25 cellular contexts compared by ENCODE assay signal in the genomic region with DNA sequence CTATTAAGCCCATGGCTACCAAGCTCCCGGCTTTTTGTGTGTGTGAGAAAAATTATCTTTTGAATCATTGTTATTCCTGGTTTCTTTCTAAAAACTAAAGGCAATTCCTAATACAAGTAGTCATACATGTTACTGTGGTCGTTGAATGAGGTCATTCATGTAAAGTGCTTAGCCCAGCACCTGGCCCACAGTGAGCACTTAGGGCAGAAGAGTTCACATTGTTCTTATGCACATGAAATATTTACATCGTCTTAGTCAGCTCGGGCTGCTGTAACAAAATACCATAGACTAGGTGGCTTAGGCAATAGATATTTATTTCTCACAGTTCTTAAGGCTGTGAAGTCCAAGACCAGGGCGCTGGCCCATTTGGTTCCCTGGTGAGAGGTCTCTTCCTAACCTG.
A peak's percentile ranks its signal among the peaks of the same experiment; 100 is the strongest.
DNase-seq lines count a peak whose midpoint lies in the region; FAIRE-seq and TF ChIP-seq lines count a peak whose summit lies in the region.
"Had no signal": no experiment of that assay in that cellular context is flagged by ENCODE, and none has a peak within 500 bp of the region (broad histone marks: within the 10 kb centered on the region; RNA-seq: fewer than 3 reads in every experiment).

No MANE protein-coding gene starts in this region.

- no peak overlapping the region for H2AFZ ChIP-seq in astrocyte (ENCODE audit: low read depth, low read length)
- H2AFZ ChIP-seq: GM23338 had no signal

- no peak overlapping the region for H3K4me3 Mint-ChIP-seq in astrocyte (ENCODE audit: unreplicated experiment)
- H3K4me3 Mint-ChIP-seq in activated naive CD8-positive, alpha-beta T cell treated with anti-CD3 and anti-CD28 coated beads for 36 hours = no peak overlapping the region
- H3K4me3 Mint-ChIP-seq: CD8-positive, alpha-beta T cell; GM23338; H9; HFFc6 had no signal

- H3K27me3 Mint-ChIP-seq in astrocyte (ENCODE audit: low read depth, unreplicated experiment) = peaks cover 17% of the 10 kb centered on the region
- peaks cover 4% of the 10 kb centered on the region for H3K27me3 Mint-ChIP-seq in activated naive CD8-positive, alpha-beta T cell treated with anti-CD3 and anti-CD28 coated beads for 36 hours

- H3K36me3 ChIP-seq in astrocyte (ENCODE audit: insufficient read depth, low read length) = no peaks in the 10 kb centered on the region

- H3K36me3 Mint-ChIP-seq in astrocyte (ENCODE audit: low read depth, unreplicated experiment) = no peaks in the 10 kb centered on the region
- no peaks in the 10 kb centered on the region for H3K36me3 Mint-ChIP-seq in activated naive CD8-positive, alpha-beta T cell treated with anti-CD3 and anti-CD28 coated beads for 36 hours
- H3K36me3 Mint-ChIP-seq: CD8-positive, alpha-beta T cell had no signal

- no peak overlapping the region for H3K4me2 ChIP-seq in astrocyte (ENCODE audit: low read length)
- H3K4me2 ChIP-seq: GM23338 had no signal

- H3K9me3 Mint-ChIP-seq in astrocyte (ENCODE audit: unreplicated experiment) = peaks cover 4% of the 10 kb centered on the region
- H3K9me3 Mint-ChIP-seq in activated naive CD8-positive, alpha-beta T cell treated with anti-CD3 and anti-CD28 coated beads for 36 hours = no peaks in the 10 kb centered on the region
- H3K9me3 Mint-ChIP-seq: CD8-positive, alpha-beta T cell; GM23338; H9; HFFc6 had no signal

- no peak for FAIRE-seq in astrocyte (lab: Jason Lieb, UNC)
- FAIRE-seq: GM19239 had no signal

- peaks cover 8% of the 10 kb centered on the region for H3K27me3 ChIP-seq in astrocyte (ENCODE audit: insufficient read depth, low read length)

- H3K27ac Mint-ChIP-seq in astrocyte (ENCODE audit: unreplicated experiment) = no peak overlapping the region
- H3K27ac Mint-ChIP-seq in activated naive CD8-positive, alpha-beta T cell treated with anti-CD3 and anti-CD28 coated beads for 36 hours = no peak overlapping the region
- H3K27ac Mint-ChIP-seq: CD8-positive, alpha-beta T cell; GM23338; H9; HFFc6 had no signal

- no peaks in the 10 kb centered on the region for H3K4me1 ChIP-seq in astrocyte (ENCODE audit: insufficient read depth, low read length)

- H3K79me2 ChIP-seq in astrocyte (ENCODE audit: insufficient read depth, low read length) = no peaks in the 10 kb centered on the region

- DNase-seq in Daoy (ENCODE audit: low read depth) (peak; percentile 16), ELR (ENCODE audit: low read depth) (peak; percentile 49), astrocyte (ENCODE audit: low read depth) (peak; percentile 37), kidney tubule cell (ENCODE audit: low spot score) (peak; percentile 42), NCI-H2029 (lab: John Stamatoyannopoulos, UW) (no peak), T-helper 1 cell (no peak)
- no peak for DNase-seq in activated naive CD8-positive, alpha-beta T cell treated with anti-CD3 and anti-CD28 coated beads for 36 hours
- DNase-seq: Caco-2; CD8-positive, alpha-beta T cell; H9; HFFc6; Karpas-422; NCI-H1092 treated with DMSO at 0.1 percent for 48 hours; NCI-H1436; NCI-H187 treated with DMSO at 0.1 percent for 48 hours; NCI-H2107; NCI-H446; NCI-H524 treated with DMSO at 0.1 percent for 48 hours; NCI-H774; NK-92 treated with Interleukin-12 subunit alpha and Interleukin-12 subunit beta, amount 100 ng/mL, for 24 hours; SHP77 treated with DMSO at 0.1 percent for 48 hours had no signal

- no peak overlapping the region for H3K9ac ChIP-seq in astrocyte (ENCODE audit: low read length)

- H3K4me3 ChIP-seq in astrocyte (ENCODE audit: insufficient read depth, low read depth, low read length) = no peak overlapping the region
- H3K4me3 ChIP-seq: GM23338 had no signal

- no peaks in the 10 kb centered on the region for H4K20me1 ChIP-seq in astrocyte (ENCODE audit: insufficient read depth, low read length)

- H3K4me1 Mint-ChIP-seq in astrocyte (ENCODE audit: low read depth, unreplicated experiment) = peaks cover 9% of the 10 kb centered on the region
- H3K4me1 Mint-ChIP-seq in activated naive CD8-positive, alpha-beta T cell treated with anti-CD3 and anti-CD28 coated beads for 36 hours = peaks cover 39% of the 10 kb centered on the region

- no peaks in the 10 kb centered on the region for H3K9me3 ChIP-seq in astrocyte (ENCODE audit: insufficient read depth, low read depth, low read length)
- H3K9me3 ChIP-seq: Caco-2 had no signal

- no peak for TF ChIP-seq CTCF in astrocyte (IDR thresholded peaks at IDR 0.05; ENCODE audit: insufficient read depth, low read depth, low read length)

- no peak overlapping the region for H3K27ac ChIP-seq in astrocyte (ENCODE audit: low read depth, low read length)
- H3K27ac ChIP-seq: C4-2B, HL-60 had no signal

Comparison
In these comparisons a context has a peak if more than half of its experiments do, and no peak if none do; other contexts are left out.
1. DNase-seq: peak in Daoy (single experiment), ELR (single experiment), astrocyte (single experiment) and kidney tubule cell (single experiment); none in NCI-H2029 (single experiment), activated naive CD8-positive, alpha-beta T cell treated with anti-CD3 and anti-CD28 coated beads for 36 hours (single experiment) and T-helper 1 cell (0 of 5).